14 cellular contexts compared by ENCODE assay signal in the genomic region with DNA sequence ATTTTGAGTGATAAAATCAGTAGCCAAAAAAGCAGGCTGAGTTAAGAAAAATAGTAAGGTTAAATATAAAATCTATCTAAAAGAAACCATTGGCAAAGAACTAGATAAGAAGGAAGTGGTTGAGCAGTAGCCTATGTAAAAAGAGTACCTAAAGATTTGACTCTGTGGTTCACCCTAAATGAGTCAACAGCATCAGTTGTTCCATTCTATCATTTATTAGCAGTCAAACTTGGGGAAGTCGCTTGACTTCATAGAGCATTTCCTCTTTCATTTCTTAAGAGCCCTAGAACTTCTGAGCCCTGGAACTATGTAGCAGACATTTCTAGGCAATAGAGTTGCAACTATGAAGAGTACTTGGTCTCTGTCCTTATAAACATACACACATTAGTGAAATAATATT.
DNase-seq lines count a peak whose midpoint lies in the region; ATAC-seq lines count a peak whose summit lies in the region.
"Had no signal": no experiment of that assay in that cellular context is flagged by ENCODE, and none has a peak within 500 bp of the region (broad histone marks: within the 10 kb centered on the region; RNA-seq: fewer than 3 reads in every experiment).

No MANE protein-coding gene starts in this region.

- DNase-seq in memory B cell (ENCODE audit: low spot score in 2 of 2) (no peak), DMS53 (lab: John Stamatoyannopoulos, UW) (no peak), CD1c-positive myeloid dendritic cell (ENCODE audit: extremely low spot score) (no peak), NCI-H345 treated with DMSO at 0.1 percent for 48 hours (lab: John Stamatoyannopoulos, UW; ENCODE audit: unreplicated experiment) (no peak)
- DNase-seq in stimulated activated naive CD8-positive, alpha-beta T cell treated with anti-CD3 and anti-CD28 coated beads, Interleukin-15, Interleukin-2, amounts not matched to agents 100 U/mL and 50 U/mL, for 24 hours: no peak
- DNase-seq: CD4-positive, alpha-beta T cell; foreskin fibroblast; islet precursor cell; KBM-7; naive B cell; NCI-H2171 treated with DMSO at 0.1 percent for 48 hours had no signal

- no peaks in the 10 kb centered on the region for H3K27me3 Mint-ChIP-seq in memory B cell
- H3K27me3 Mint-ChIP-seq: CD4-positive, alpha-beta T cell; naive B cell had no signal

- H3K4me1 Mint-ChIP-seq in memory B cell: no peaks in the 10 kb centered on the region
- H3K4me1 Mint-ChIP-seq: naive B cell had no signal

- H3K9me3 Mint-ChIP-seq in memory B cell: peaks cover 12% of the 10 kb centered on the region

- H3K27ac Mint-ChIP-seq in memory B cell: no peak overlapping the region
- H3K27ac Mint-ChIP-seq: CD4-positive, alpha-beta T cell had no signal

- H3K36me3 Mint-ChIP-seq in memory B cell: peaks cover 3% of the 10 kb centered on the region

- no peak overlapping the region for H3K4me3 Mint-ChIP-seq in memory B cell
- H3K4me3 Mint-ChIP-seq: CD4-positive, alpha-beta T cell; naive B cell had no signal

- ATAC-seq in GM19324 (IDR thresholded peaks at IDR 0.05; ENCODE audit: low FRiP score, unreplicated experiment) (peak; percentile 57), HG02759 (IDR thresholded peaks at IDR 0.05; ENCODE audit: unreplicated experiment) (peak; percentile 96), HG03460 (IDR thresholded peaks at IDR 0.05; ENCODE audit: unreplicated experiment) (peak; percentile 87), memory B cell (ENCODE audit: low read depth) (peak; percentile 38)
- ATAC-seq in stimulated activated naive CD8-positive, alpha-beta T cell treated with anti-CD3 and anti-CD28 coated beads, Interleukin-15, Interleukin-2, amounts not matched to agents 100 U/mL and 50 U/mL, for 24 hours: no peak
